22 cellular contexts compared by ENCODE assay signal in genomic region chr5:54098267-54098666, GRCh38.
"Had no signal": no experiment of that assay in that cellular context is flagged by ENCODE, and none has a peak within 500 bp of the region (broad histone marks: within the 10 kb centered on the region; RNA-seq: fewer than 3 reads in every experiment).

No MANE protein-coding gene starts in this region.

- ATAC-seq: activated CD8-positive, alpha-beta memory T cell treated with anti-CD3 and anti-CD28 coated beads, Interleukin-2, amount 10 ng/mL, durations not matched to agents 7 days and 5 days; body of pancreas; left lung had no signal

- H3K27me3 ChIP-seq: body of pancreas, dorsolateral prefrontal cortex, left lung, thyroid gland had no signal

- H3K9me3 ChIP-seq: body of pancreas, left lung, thyroid gland had no signal

- DNase-seq: activated CD4-positive, alpha-beta memory T cell treated with anti-CD3 and anti-CD28 coated beads, Interleukin-2, amount 10 ng/mL, durations not matched to agents 7 days and 5 days; activated CD4-positive, alpha-beta T cell treated with anti-CD3 and anti-CD28 coated beads for 48 hours; activated CD4-positive, CD25-positive, alpha-beta regulatory T cell; activated CD8-positive, alpha-beta memory T cell treated with anti-CD3 and anti-CD28 coated beads, Interleukin-2, amount 10 ng/mL, durations not matched to agents 7 days and 5 days; activated naive CD4-positive, alpha-beta T cell; activated naive CD8-positive, alpha-beta T cell treated with anti-CD3 and anti-CD28 coated beads, Interleukin-2, amount 10 ng/mL, durations not matched to agents 7 days and 5 days; amygdala; body of pancreas; central memory CD4-positive, alpha-beta T cell; dorsolateral prefrontal cortex; foreskin fibroblast; kidney; left lung; stimulated activated CD4-positive, alpha-beta T cell treated with anti-CD3 and anti-CD28 coated beads, Interleukin-12 subunit alpha, Interleukin-12 subunit beta, amount 100 ng/mL, for 4 hours; stimulated activated CD4-positive, alpha-beta T cell treated with anti-CD3 and anti-CD28 coated beads, Interleukin-1b, Interleukin-23, amount 100 ng/mL, for 48 hours; stimulated activated CD8-positive, alpha-beta memory T cell treated with anti-CD3 and anti-CD28 coated beads, Interleukin-4, amount 100 ng/mL, for 48 hours; stimulated activated naive CD4-positive, alpha-beta T cell; T-helper 1 cell; T-helper 9 cell; thyroid gland had no signal

- H3K4me3 ChIP-seq: body of pancreas, dorsolateral prefrontal cortex, left lung, thyroid gland had no signal

- H3K4me1 ChIP-seq: body of pancreas, left lung, thyroid gland had no signal

- H3K27ac ChIP-seq: body of pancreas, dorsolateral prefrontal cortex, epithelial cell of prostate, left lung, thyroid gland had no signal

- H3K27me3 Mint-ChIP-seq: activated CD4-positive, alpha-beta memory T cell treated with anti-CD3 and anti-CD28 coated beads, Interleukin-2, amount 10 ng/mL, durations not matched to agents 7 days and 5 days; activated CD8-positive, alpha-beta memory T cell treated with anti-CD3 and anti-CD28 coated beads, Interleukin-2, amount 10 ng/mL, durations not matched to agents 7 days and 5 days; activated naive CD8-positive, alpha-beta T cell treated with anti-CD3 and anti-CD28 coated beads, Interleukin-2, amount 10 ng/mL, durations not matched to agents 7 days and 5 days had no signal

- H3K9me3 Mint-ChIP-seq: activated CD4-positive, alpha-beta memory T cell treated with anti-CD3 and anti-CD28 coated beads, Interleukin-2, amount 10 ng/mL, durations not matched to agents 7 days and 5 days; activated naive CD8-positive, alpha-beta T cell treated with anti-CD3 and anti-CD28 coated beads, Interleukin-2, amount 10 ng/mL, durations not matched to agents 7 days and 5 days had no signal

- H3K4me3 Mint-ChIP-seq: activated CD4-positive, alpha-beta memory T cell treated with anti-CD3 and anti-CD28 coated beads, Interleukin-2, amount 10 ng/mL, durations not matched to agents 7 days and 5 days; activated CD8-positive, alpha-beta memory T cell treated with anti-CD3 and anti-CD28 coated beads, Interleukin-2, amount 10 ng/mL, durations not matched to agents 7 days and 5 days; activated naive CD8-positive, alpha-beta T cell treated with anti-CD3 and anti-CD28 coated beads, Interleukin-2, amount 10 ng/mL, durations not matched to agents 7 days and 5 days had no signal

- H3K36me3 Mint-ChIP-seq: activated naive CD8-positive, alpha-beta T cell treated with anti-CD3 and anti-CD28 coated beads, Interleukin-2, amount 10 ng/mL, durations not matched to agents 7 days and 5 days had no signal

- FAIRE-seq: colon, kidney had no signal

- H3K4me1 Mint-ChIP-seq: activated CD4-positive, alpha-beta memory T cell treated with anti-CD3 and anti-CD28 coated beads, Interleukin-2, amount 10 ng/mL, durations not matched to agents 7 days and 5 days; activated CD8-positive, alpha-beta memory T cell treated with anti-CD3 and anti-CD28 coated beads, Interleukin-2, amount 10 ng/mL, durations not matched to agents 7 days and 5 days; activated naive CD8-positive, alpha-beta T cell treated with anti-CD3 and anti-CD28 coated beads, Interleukin-2, amount 10 ng/mL, durations not matched to agents 7 days and 5 days had no signal

- H3K36me3 ChIP-seq: left lung, thyroid gland had no signal

- H3K27ac Mint-ChIP-seq: activated CD4-positive, alpha-beta memory T cell treated with anti-CD3 and anti-CD28 coated beads, Interleukin-2, amount 10 ng/mL, durations not matched to agents 7 days and 5 days; activated CD8-positive, alpha-beta memory T cell treated with anti-CD3 and anti-CD28 coated beads, Interleukin-2, amount 10 ng/mL, durations not matched to agents 7 days and 5 days; activated naive CD8-positive, alpha-beta T cell treated with anti-CD3 and anti-CD28 coated beads, Interleukin-2, amount 10 ng/mL, durations not matched to agents 7 days and 5 days had no signal
